ENCODE assay signal across 1 cellular context in the genomic region with DNA sequence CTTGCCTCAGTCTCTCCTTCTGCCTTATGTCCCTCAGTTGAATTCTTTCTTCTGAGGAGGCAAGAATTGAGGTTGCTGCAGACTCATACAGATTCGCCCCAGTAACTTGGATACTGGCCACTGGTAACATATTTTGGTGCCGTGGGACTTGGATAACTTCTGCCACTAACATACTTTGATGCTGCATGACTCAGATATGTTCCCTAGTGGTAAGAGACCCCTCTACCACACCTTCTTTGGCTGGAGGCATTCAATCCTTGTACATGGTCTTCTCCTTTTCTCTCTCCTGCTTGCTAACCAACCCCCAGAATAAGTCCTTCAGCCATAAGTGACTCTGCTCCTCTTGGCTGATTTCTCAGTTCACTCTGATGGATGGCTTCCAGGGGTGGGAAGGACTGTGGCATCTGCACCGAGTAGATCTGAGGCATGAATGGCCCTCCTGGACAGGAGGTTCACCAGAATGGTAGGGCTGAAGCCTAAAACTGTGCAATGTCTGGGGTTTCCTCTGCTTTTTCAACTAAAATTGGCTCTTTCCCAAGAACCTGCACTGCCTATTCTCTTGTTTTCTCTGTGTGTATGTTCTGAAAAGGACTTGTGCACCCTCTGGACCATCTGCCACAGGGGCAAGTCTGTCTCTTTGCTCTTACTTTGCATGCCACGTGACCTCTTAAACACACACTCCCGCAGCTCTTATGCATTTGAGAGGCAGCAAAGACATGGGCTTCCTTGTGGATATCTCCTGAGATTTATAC.
TF ChIP-seq lines count a peak whose summit lies in the region.

No MANE protein-coding gene starts in this region.

TF ChIP-seq in SK-N-SH treated with all-trans-retinoic acid at 6 μM for 48 hours, 23 proteins besides CTCF, POLR2A, EP300 and RAD21 (continued from another document):
- no peak for TF ChIP-seq TSHZ2 (CRISPR knock-in tag; IDR thresholded peaks at IDR 0.05)
- no peak for TF ChIP-seq ZFP3 (CRISPR knock-in tag; IDR thresholded peaks at IDR 0.05)
- no peak for TF ChIP-seq GLIS3 (CRISPR knock-in tag; IDR thresholded peaks at IDR 0.05)
- TF ChIP-seq TCF4 (CRISPR knock-in tag; IDR thresholded peaks at IDR 0.05; ENCODE audit: borderline replicate concordance) = no peak
- no peak for TF ChIP-seq ZNF70 (CRISPR knock-in tag; IDR thresholded peaks at IDR 0.05)
- no peak for TF ChIP-seq CSDC2 (CRISPR knock-in tag; IDR thresholded peaks at IDR 0.05)
- TF ChIP-seq ISL1 (CRISPR knock-in tag; IDR thresholded peaks at IDR 0.05) = no peak
- no peak for TF ChIP-seq PATZ1 (CRISPR knock-in tag; IDR thresholded peaks at IDR 0.05; ENCODE audit: borderline replicate concordance)
- TF ChIP-seq ZC3H10 (CRISPR knock-in tag; IDR thresholded peaks at IDR 0.05) = no peak
- TF ChIP-seq BACH2 (CRISPR knock-in tag; IDR thresholded peaks at IDR 0.05; ENCODE audit: borderline replicate concordance) = no peak
- no peak for TF ChIP-seq RARB (CRISPR knock-in tag; IDR thresholded peaks at IDR 0.05)
